Comparison of ENCODE assay signal across 1 cellular context in the genomic region with DNA sequence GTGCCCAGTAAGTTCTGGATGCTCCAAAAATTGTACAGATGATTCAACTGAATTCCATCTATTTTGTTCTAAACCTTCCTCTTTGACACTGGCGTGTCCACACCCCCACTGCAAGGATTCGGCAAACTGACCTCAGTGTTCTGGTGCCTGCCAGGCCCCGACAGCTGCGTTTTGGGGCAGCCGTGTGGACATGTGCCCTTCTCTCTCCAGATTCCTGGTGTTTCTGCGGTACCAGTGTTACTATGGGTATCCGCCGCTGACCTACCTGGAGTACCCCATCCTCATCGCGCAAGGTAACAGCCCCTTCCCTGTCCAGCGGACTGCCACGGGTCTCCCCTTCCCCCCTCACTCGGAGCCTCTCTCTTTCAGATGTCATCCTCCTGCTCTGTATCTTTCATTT.
TF ChIP-seq lines count a peak whose summit lies in the region.

No MANE protein-coding gene starts in this region.

TF ChIP-seq in HepG2, 621 proteins besides CTCF, POLR2A, EP300 and RAD21:
- TF ChIP-seq NR2F1 (CRISPR knock-in tag; IDR thresholded peaks at IDR 0.05) (no peak), GFI1 (CRISPR knock-in tag; IDR thresholded peaks at IDR 0.05; ENCODE audit: borderline replicate concordance) (no peak), CAMTA2 (CRISPR knock-in tag; IDR thresholded peaks at IDR 0.05; ENCODE audit: borderline replicate concordance) (no peak), ZSCAN22 (CRISPR knock-in tag; IDR thresholded peaks at IDR 0.05) (no peak), ZBTB38 (CRISPR knock-in tag; IDR thresholded peaks at IDR 0.05) (peak; percentile 37; the same call in 1 of the 2 replicates), ZNF770 (CRISPR knock-in tag; IDR thresholded peaks at IDR 0.05) (no peak), ZNF629 (CRISPR knock-in tag; conservative IDR thresholded peaks at IDR 0.05) (0 out of 2 replicates have a peak, but pooled peaks have one; percentile 5)
- TF ChIP-seq, protein P1, sequence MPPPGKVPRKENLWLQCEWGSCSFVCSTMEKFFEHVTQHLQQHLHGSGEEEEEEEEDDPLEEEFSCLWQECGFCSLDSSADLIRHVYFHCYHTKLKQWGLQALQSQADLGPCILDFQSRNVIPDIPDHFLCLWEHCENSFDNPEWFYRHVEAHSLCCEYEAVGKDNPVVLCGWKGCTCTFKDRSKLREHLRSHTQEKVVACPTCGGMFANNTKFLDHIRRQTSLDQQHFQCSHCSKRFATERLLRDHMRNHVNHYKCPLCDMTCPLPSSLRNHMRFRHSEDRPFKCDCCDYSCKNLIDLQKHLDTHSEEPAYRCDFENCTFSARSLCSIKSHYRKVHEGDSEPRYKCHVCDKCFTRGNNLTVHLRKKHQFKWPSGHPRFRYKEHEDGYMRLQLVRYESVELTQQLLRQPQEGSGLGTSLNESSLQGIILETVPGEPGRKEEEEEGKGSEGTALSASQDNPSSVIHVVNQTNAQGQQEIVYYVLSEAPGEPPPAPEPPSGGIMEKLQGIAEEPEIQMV (CRISPR knock-in tag; IDR thresholded peaks at IDR 0.05; ENCODE audit: low read depth), result no peak
- TF ChIP-seq, protein P2, sequence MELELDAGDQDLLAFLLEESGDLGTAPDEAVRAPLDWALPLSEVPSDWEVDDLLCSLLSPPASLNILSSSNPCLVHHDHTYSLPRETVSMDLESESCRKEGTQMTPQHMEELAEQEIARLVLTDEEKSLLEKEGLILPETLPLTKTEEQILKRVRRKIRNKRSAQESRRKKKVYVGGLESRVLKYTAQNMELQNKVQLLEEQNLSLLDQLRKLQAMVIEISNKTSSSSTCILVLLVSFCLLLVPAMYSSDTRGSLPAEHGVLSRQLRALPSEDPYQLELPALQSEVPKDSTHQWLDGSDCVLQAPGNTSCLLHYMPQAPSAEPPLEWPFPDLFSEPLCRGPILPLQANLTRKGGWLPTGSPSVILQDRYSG (CRISPR knock-in tag; IDR thresholded peaks at IDR 0.05), result no peak
